16 cellular contexts compared by ENCODE assay signal in genomic region chr6:6452002-6452401, GRCh38.
DNase-seq lines count a peak whose midpoint lies in the region; ATAC-seq and TF ChIP-seq lines count a peak whose summit lies in the region.
"Had no signal": no experiment of that assay in that cellular context is flagged by ENCODE, and none has a peak within 500 bp of the region (broad histone marks: within the 10 kb centered on the region; RNA-seq: fewer than 3 reads in every experiment).

No MANE protein-coding gene starts in this region.

- H3K36me3 ChIP-seq in right atrium auricular region (no peaks in the 10 kb centered on the region), mesendoderm (ENCODE audit: control insufficient read depth, insufficient read depth, low read length) (no peaks in the 10 kb centered on the region), OCI-LY7 (ENCODE audit: insufficient read depth, low read length) (no peaks in the 10 kb centered on the region)
- H3K36me3 ChIP-seq: BLaER1 had no signal

- no peak overlapping the region for H3K18ac ChIP-seq in mesendoderm (ENCODE audit: low read length)

- POLR2A ChIA-PET in OCI-LY7 (lab: Charles Lee): no interaction called here

- H3K4ac ChIP-seq in mesendoderm (ENCODE audit: low read depth, low read length): no peak overlapping the region

- no peak overlapping the region for H2BK5ac ChIP-seq in mesendoderm (ENCODE audit: low read length)

- no peak for DNase-seq in Right ventricle myocardium inferior (ENCODE audit: missing footprints)
- no peak for DNase-seq in right atrium auricular region (ENCODE audit: low spot score)
- peak; percentile 25 for DNase-seq in left cardiac atrium
- peak; percentile 23 for DNase-seq in mesendoderm
- no peak for DNase-seq in OCI-LY7 (ENCODE audit: low spot score)
- no peak for DNase-seq in left colon
- DNase-seq in omental fat pad (ENCODE audit: low spot score): no peak
- DNase-seq: 8988T; AML-193; Caco-2; CD8-positive, alpha-beta memory T cell; DND-41; GDM1; H7 had no signal

- H2BK15ac ChIP-seq in mesendoderm (replicated peaks; ENCODE audit: low read depth): no peak overlapping the region

- H2BK120ac ChIP-seq in mesendoderm (ENCODE audit: low read depth, low read length): no peak overlapping the region

- ATAC-seq in Right ventricle myocardium inferior (peak; percentile 93), left cardiac atrium (peak in 1 of 2 donors; percentile 56), left colon (no peak), omental fat pad (ENCODE audit: low FRiP score) (no peak)
- ATAC-seq: GM23338 had no signal

- H3K27me3 ChIP-seq in right atrium auricular region (no peaks in the 10 kb centered on the region), mesendoderm (ENCODE audit: insufficient read depth, low read length, poor library complexity) (no peaks in the 10 kb centered on the region)
- H3K27me3 ChIP-seq: BLaER1 had no signal

- no peak overlapping the region for H2AFZ ChIP-seq in OCI-LY7 (ENCODE audit: low read length)
- H2AFZ ChIP-seq: GM23338 had no signal

- H3K79me1 ChIP-seq in mesendoderm (ENCODE audit: low read length): no peaks in the 10 kb centered on the region

- peaks cover 0 to 23% of the 10 kb centered on the region in 2 donors for H3K4me1 ChIP-seq in right atrium auricular region
- H3K4me1 ChIP-seq in mesendoderm (ENCODE audit: control insufficient read depth, low read depth, low read length): no peaks in the 10 kb centered on the region
- no peaks in the 10 kb centered on the region for H3K4me1 ChIP-seq in OCI-LY7 (ENCODE audit: insufficient read depth, low read length, poor library complexity, severe bottlenecking)
- H3K4me1 ChIP-seq: BLaER1, Caco-2 had no signal

- no peak overlapping the region for H4K5ac ChIP-seq in mesendoderm (ENCODE audit: low read length)

- H3K4me2 ChIP-seq in mesendoderm (ENCODE audit: low read length): no peak overlapping the region
- no peak overlapping the region for H3K4me2 ChIP-seq in OCI-LY7 (ENCODE audit: low read length)
- H3K4me2 ChIP-seq: BLaER1, GM23338 had no signal

- no peaks in the 10 kb centered on the region for H3K9me3 ChIP-seq in right atrium auricular region
- H3K9me3 ChIP-seq in OCI-LY7 (ENCODE audit: low read length): no peaks in the 10 kb centered on the region
- H3K9me3 ChIP-seq: BLaER1, Caco-2 had no signal

- H3K9ac ChIP-seq in mesendoderm (ENCODE audit: low read length): no peak overlapping the region
- H3K9ac ChIP-seq: BLaER1 had no signal

- no TSS peak for BruUV-seq in OCI-LY7 (replicated peaks; lab: Mats Ljungman, UMichigan)

- TF ChIP-seq CTCF in right atrium auricular region (IDR thresholded peaks at IDR 0.05) (no peak), OCI-LY7 (conservative IDR thresholded peaks at IDR 0.05; ENCODE audit: low read length) (no peak), omental fat pad (IDR thresholded peaks at IDR 0.05) (no peak)

- no peak overlapping the region for H3K23ac ChIP-seq in mesendoderm (ENCODE audit: low read length)

- H3K9me2 ChIP-seq in OCI-LY7 (ENCODE audit: insufficient read depth, low read length): no peaks in the 10 kb centered on the region

- H2AK5ac ChIP-seq in mesendoderm (ENCODE audit: low read length): no peak overlapping the region

- no peak overlapping the region for H3K56ac ChIP-seq in mesendoderm (ENCODE audit: low read length)

- H3K27ac ChIP-seq in right atrium auricular region: peak overlapping the region in 1 of 2 donors; percentile 16
- no peak overlapping the region for H3K27ac ChIP-seq in mesendoderm (ENCODE audit: low read depth, low read length)
- H3K27ac ChIP-seq in OCI-LY7 (ENCODE audit: low read depth, low read length, poor library complexity, severe bottlenecking): no peak overlapping the region
- H3K27ac ChIP-seq: BLaER1 had no signal

- H4K20me1 ChIP-seq in OCI-LY7 (ENCODE audit: insufficient read depth, low read length): no peaks in the 10 kb centered on the region
- H4K20me1 ChIP-seq: BLaER1 had no signal

- intact Hi-C loops in Right ventricle myocardium inferior (cut with DNase I) (loop anchor here (5.0 kb wide), 1 partner anchor 135 kb away; no protein-coding TSS in a partner anchor), left cardiac atrium (cut with DNase I) (no loop called here), OCI-LY7 (cut with micrococcal nuclease; ENCODE audit: unreplicated experiment) (no loop called here), left colon (cut with DNase I, micrococcal nuclease) (no loop called here)

- CTCF ChIA-PET in OCI-LY7 (lab: Charles Lee; ENCODE audit: unreplicated experiment): no interaction called here

- H3K4me3 ChIP-seq in right atrium auricular region (no peak overlapping the region), mesendoderm (ENCODE audit: low read length) (no peak overlapping the region), OCI-LY7 (ENCODE audit: low read depth, low read length, poor library complexity, severe bottlenecking) (no peak overlapping the region)
- H3K4me3 ChIP-seq: BLaER1, GM23338 had no signal

- H4K8ac ChIP-seq in mesendoderm (ENCODE audit: low read depth, low read length): no peak overlapping the region

- H3K79me2 ChIP-seq in mesendoderm (ENCODE audit: control insufficient read depth, insufficient read depth, low read length) (no peaks in the 10 kb centered on the region), OCI-LY7 (ENCODE audit: insufficient read depth, low read depth, low read length) (no peaks in the 10 kb centered on the region)

- WGBS in mesendoderm (ENCODE audit: extremely low coverage, insufficient coverage, low lambda C conversion rate): no CpG with 5 or more reads among the region's 2 CpGs

Comparison
In these comparisons a context has a peak if more than half of its experiments do, and no peak if none do; other contexts are left out.
1. DNase-seq: peak in left cardiac atrium (single experiment) and mesendoderm (single experiment); none in Right ventricle myocardium inferior (single experiment), right atrium auricular region (single experiment), OCI-LY7 (single experiment), left colon (0 of 2) and omental fat pad (single experiment).